Comparison of ENCODE assay signal across 8 cellular contexts in the genomic region with DNA sequence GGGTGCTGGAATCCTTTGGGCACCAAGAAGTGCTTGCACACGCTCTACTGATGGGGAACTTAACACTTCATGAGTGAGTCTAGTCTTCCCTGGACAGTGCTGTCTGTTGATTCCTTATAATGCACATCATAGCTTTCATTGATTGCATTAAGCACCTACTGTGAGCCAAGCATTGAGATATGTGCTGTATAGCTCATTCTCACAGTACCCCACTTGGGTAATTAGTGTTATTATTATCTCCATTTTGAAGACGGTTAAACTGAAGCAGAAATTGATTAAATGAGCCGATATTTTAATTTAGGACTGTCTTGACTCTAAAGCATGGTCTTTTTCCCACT. TPM values are rescaled to one million over a fixed set of nuclear protein-coding genes. Genes with fewer than 3 reads are reported as not detected.
A peak's percentile ranks its signal among the peaks of the same experiment; 100 is the strongest.
DNase-seq lines count a peak whose midpoint lies in the region; ATAC-seq and TF ChIP-seq lines count a peak whose summit lies in the region.

No MANE protein-coding gene starts in this region.

- peak overlapping the region; percentile 40 for H3K4ac ChIP-seq in mesendoderm (ENCODE audit: low read depth, low read length)

- H4K5ac ChIP-seq in mesendoderm (ENCODE audit: low read length) = peak overlapping the region; percentile 0

- H3K27ac ChIP-seq in cardiac muscle cell (peak overlapping the region; percentile 97), body of pancreas (peak overlapping the region; percentile 83 to 93 (median 86)), mesendoderm (ENCODE audit: low read depth, low read length) (peak overlapping the region; percentile 97), upper lobe of right lung (peak overlapping the region; percentile 94)

- H3K27me3 ChIP-seq in cardiac muscle cell (no peaks in the 10 kb centered on the region), body of pancreas (no peaks in the 10 kb centered on the region), mesendoderm (ENCODE audit: insufficient read depth, low read length, poor library complexity) (no peaks in the 10 kb centered on the region), upper lobe of right lung (no peaks in the 10 kb centered on the region)

- H3K36me3 ChIP-seq in cardiac muscle cell (peaks cover 28% of the 10 kb centered on the region), body of pancreas (replicated peaks in 1 of 2; ENCODE audit: insufficient read depth in 1 of 2, low read depth in 2 of 2) (peaks cover 0 to 20% of the 10 kb centered on the region in 2 donors), mesendoderm (ENCODE audit: control insufficient read depth, insufficient read depth, low read length) (peaks cover 11% of the 10 kb centered on the region), upper lobe of right lung (peaks cover 30% of the 10 kb centered on the region)

- TF ChIP-seq POLR2A in body of pancreas (IDR thresholded peaks at IDR 0.05) = no peak

- 56 to 86% methylated on average over 2 to 3 of the region's 3 CpGs for WGBS in body of pancreas, 2 donors
- WGBS in mesendoderm (ENCODE audit: extremely low coverage, insufficient coverage, low lambda C conversion rate) = no CpG with 5 or more reads among the region's 3 CpGs

- peak overlapping the region; percentile 95 for H3K56ac ChIP-seq in mesendoderm (ENCODE audit: low read length)

- H3K23ac ChIP-seq in mesendoderm (ENCODE audit: low read length) = peak overlapping the region; percentile 98

- no peak for TF ChIP-seq CTCF in cardiac muscle cell (IDR thresholded peaks at IDR 0.05; ENCODE audit: low read depth, low read length)
- no peak for TF ChIP-seq CTCF in body of pancreas (IDR thresholded peaks at IDR 0.05)
- TF ChIP-seq CTCF in upper lobe of right lung (IDR thresholded peaks at IDR 0.05) = no peak

- H2BK5ac ChIP-seq in mesendoderm (ENCODE audit: low read length) = peak overlapping the region; percentile 100

- peaks cover 6% of the 10 kb centered on the region for H3K4me1 ChIP-seq in cardiac muscle cell (ENCODE audit: low read depth)
- H3K4me1 ChIP-seq in body of pancreas = peaks cover 20% of the 10 kb centered on the region
- H3K4me1 ChIP-seq in mesendoderm (ENCODE audit: control insufficient read depth, low read depth, low read length) = peaks cover 8% of the 10 kb centered on the region
- peaks cover 22% of the 10 kb centered on the region for H3K4me1 ChIP-seq in upper lobe of right lung

- peak overlapping the region; percentile 71 for H3K4me3 ChIP-seq in cardiac muscle cell
- H3K4me3 ChIP-seq in body of pancreas = no peak overlapping the region
- no peak overlapping the region for H3K4me3 ChIP-seq in mesendoderm (ENCODE audit: low read length)
- peak overlapping the region; percentile 85 for H3K4me3 ChIP-seq in upper lobe of right lung

- intact Hi-C loops in Right ventricle myocardium superior (cut with DNase I) (no loop called here), body of pancreas (cut with DNase I) (no loop called here), upper lobe of right lung (cut with DNase I) (no loop called here)

- no peak for DNase-seq in cardiac muscle cell (ENCODE audit: low read depth in 1 of 2, low spot score in 1 of 2)
- DNase-seq in Right ventricle myocardium superior = no peak
- no peak for DNase-seq in body of pancreas
- DNase-seq in mesendoderm = no peak
- no peak for DNase-seq in upper lobe of right lung
- no peak for DNase-seq in NCI-H146 treated with DMSO at 0.1 percent for 48 hours (lab: John Stamatoyannopoulos, UW; ENCODE audit: unreplicated experiment)
- DNase-seq in stimulated activated CD4-positive, alpha-beta T cell treated with anti-CD3 and anti-CD28 coated beads, Interleukin-1b, Interleukin-23, amount 100 ng/mL, for 48 hours = no peak
- DNase-seq in GDM1 (lab: John Stamatoyannopoulos, UW) = no peak

- H3K9me3 ChIP-seq in cardiac muscle cell (ENCODE audit: low read depth) (no peaks in the 10 kb centered on the region), body of pancreas (no peaks in the 10 kb centered on the region), upper lobe of right lung (no peaks in the 10 kb centered on the region)

- peak overlapping the region; percentile 57 for H2AK5ac ChIP-seq in mesendoderm (ENCODE audit: low read length)

- peak overlapping the region; percentile 93 for H2BK120ac ChIP-seq in mesendoderm (ENCODE audit: low read depth, low read length)

- H2BK15ac ChIP-seq in mesendoderm (replicated peaks; ENCODE audit: low read depth) = peak overlapping the region; percentile 21

- H3K18ac ChIP-seq in mesendoderm (ENCODE audit: low read length) = peak overlapping the region; percentile 86

- H4K8ac ChIP-seq in mesendoderm (ENCODE audit: low read depth, low read length) = no peak overlapping the region

- ATAC-seq in Right ventricle myocardium superior (ENCODE audit: poor library complexity) (no peak), body of pancreas (no peak), upper lobe of right lung (no peak)

- peak overlapping the region; percentile 69 for H3K4me2 ChIP-seq in mesendoderm (ENCODE audit: low read length)

- peak overlapping the region; percentile 80 for H3K9ac ChIP-seq in mesendoderm (ENCODE audit: low read length)

- H3K79me1 ChIP-seq in mesendoderm (ENCODE audit: low read length) = peaks cover 5% of the 10 kb centered on the region

- H3K79me2 ChIP-seq in mesendoderm (ENCODE audit: control insufficient read depth, insufficient read depth, low read length) = peaks cover 26% of the 10 kb centered on the region

RNA-seq across cellular contexts. Expression of gene PDHB, which starts 0.5 kb away (rescaled TPM):
- total RNA-seq in cardiac muscle cell (260 and 584 TPM in 2 replicates), Right ventricle myocardium superior (209 TPM), body of pancreas (10 to 100 TPM; 23.4 to 32.7 TPM), upper lobe of right lung (49.6 TPM)
- polyA plus RNA-seq in cardiac muscle cell = 247 and 266 TPM in 2 replicates
- 316 TPM for polyA plus RNA-seq in mesendoderm (2013, experiment 1 of 2)
- 310 TPM for polyA plus RNA-seq in mesendoderm (2013, experiment 2 of 2)

RNA-seq across cellular contexts. Expression of gene KCTD6, which starts 57.8 kb away (rescaled TPM):
- total RNA-seq in cardiac muscle cell (15.7 and 17.6 TPM in 2 replicates), Right ventricle myocardium superior (6.9 TPM), body of pancreas (10 to 100 TPM in 1 of 2 donors, 1 to 10 TPM in 1; 1.3 to 13.0 TPM), upper lobe of right lung (8.2 TPM)
- 31.0 and 32.1 TPM in 2 replicates for polyA plus RNA-seq in cardiac muscle cell
- 44.2 TPM for polyA plus RNA-seq in mesendoderm (2013, experiment 1 of 2)
- 42.6 TPM for polyA plus RNA-seq in mesendoderm (2013, experiment 2 of 2)

Comparison
In these comparisons a context has a peak if more than half of its experiments do, and no peak if none do; other contexts are left out.
1. H3K4me3 ChIP-seq: peak in cardiac muscle cell (single experiment) and upper lobe of right lung (single experiment); none in body of pancreas (0 of 2) and mesendoderm (single experiment).
2. Peak in every context shown above with its lines, with median percentiles within 50 percentile points of each other: H3K27ac ChIP-seq.